ENCODE assay signal across 27 cellular contexts in genomic region chr6:40371621-40372020, GRCh38.
DNase-seq lines count a peak whose midpoint lies in the region; ATAC-seq and TF ChIP-seq lines count a peak whose summit lies in the region.
"Had no signal": no experiment of that assay in that cellular context is flagged by ENCODE, and none has a peak within 500 bp of the region (broad histone marks: within the 10 kb centered on the region; RNA-seq: fewer than 3 reads in every experiment).

No MANE protein-coding gene starts in this region.

- ATAC-seq in activated T-helper 17 cell treated with anti-CD3 and anti-CD28 coated beads, Interleukin-2, amount 50 U/mL, for 72 hours (replicated peaks) = peak; percentile 87
- peak; percentile 86 for ATAC-seq in esophagus mucosa
- ATAC-seq: GM23338, right lobe of liver, T-cell, WTC11 had no signal

- no peak for TF ChIP-seq POLR2A in tibial nerve (IDR thresholded peaks at IDR 0.05)

- no peak overlapping the region for H3K4me3 Mint-ChIP-seq in activated T-cell treated with anti-CD3 and anti-CD28 coated beads, Interleukin-2, amount 50 U/mL, for 24 hours
- H3K4me3 Mint-ChIP-seq in activated T-helper 17 cell treated with anti-CD3 and anti-CD28 coated beads, Interleukin-2, amount 50 U/mL, for 72 hours = peak overlapping the region; percentile 4
- H3K4me3 Mint-ChIP-seq: CD4-positive, alpha-beta T cell; GM23338; IgD-negative memory B cell; naive B cell; T-cell; WTC11 had no signal

- TF ChIP-seq CTCF in tibial nerve (IDR thresholded peaks at IDR 0.05) = no peak

- H3K27ac ChIP-seq in tibial nerve = no peak overlapping the region
- H3K27ac ChIP-seq: ascending aorta, prostate gland, right lobe of liver, RWPE1, tibial artery had no signal

- peaks cover 0 to 5% (median 2%) of the 10 kb centered on the region in 4 donors for H3K9me3 ChIP-seq in tibial nerve
- H3K9me3 ChIP-seq: ascending aorta, esophagus squamous epithelium, prostate gland, right lobe of liver, tibial artery had no signal

- no peaks in the 10 kb centered on the region for H3K27me3 ChIP-seq in tibial nerve
- H3K27me3 ChIP-seq: ascending aorta, esophagus squamous epithelium, right lobe of liver, tibial artery had no signal

- no peak overlapping the region for H3K4me3 ChIP-seq in tibial nerve
- H3K4me3 ChIP-seq: ascending aorta, esophagus squamous epithelium, GM23338, prostate gland, right lobe of liver, tibial artery had no signal

- TF ChIP-seq EP300 in tibial nerve (IDR thresholded peaks at IDR 0.05) = no peak

- no peak for DNase-seq in activated T-cell treated with anti-CD3 and anti-CD28 coated beads, Interleukin-2, amount 50 U/mL, for 24 hours
- DNase-seq in activated T-cell treated with anti-CD3 and anti-CD28 coated beads for 4 hours (no peak), HT1080 (ENCODE audit: low read depth) (peak; percentile 51), cortex of kidney (lab: John Stamatoyannopoulos, UW) (no peak), DMS53 (lab: John Stamatoyannopoulos, UW) (no peak), tibial nerve (ENCODE audit: low spot score in 2 of 2) (no peak)
- DNase-seq: activated T-cell treated with anti-CD3 and anti-CD28 coated beads, Interleukin-2, amount 50 U/mL, for 1 hour; CD4-positive, alpha-beta T cell; esophagus squamous epithelium; kidney glomerular epithelial cell; midbrain; naive B cell; NCI-H1694; NCI-H510A treated with DMSO at 0.1 percent for 48 hours; nucleus accumbens; right lobe of liver; stimulated activated CD8-positive, alpha-beta memory T cell treated with anti-CD3 and anti-CD28 coated beads, Interleukin-4, amount 100 ng/mL, for 48 hours; T-cell; tibial artery had no signal

- peaks cover 30% of the 10 kb centered on the region for H3K4me1 Mint-ChIP-seq in activated T-cell treated with anti-CD3 and anti-CD28 coated beads, Interleukin-2, amount 50 U/mL, for 24 hours (ENCODE audit: low read depth)
- no peaks in the 10 kb centered on the region for H3K4me1 Mint-ChIP-seq in activated T-helper 17 cell treated with anti-CD3 and anti-CD28 coated beads, Interleukin-2, amount 50 U/mL, for 72 hours
- H3K4me1 Mint-ChIP-seq: GM23338, IgD-negative memory B cell, naive B cell, WTC11 had no signal

- no peaks in the 10 kb centered on the region for H3K27me3 Mint-ChIP-seq in activated T-cell treated with anti-CD3 and anti-CD28 coated beads, Interleukin-2, amount 50 U/mL, for 24 hours
- H3K27me3 Mint-ChIP-seq in activated T-helper 17 cell treated with anti-CD3 and anti-CD28 coated beads, Interleukin-2, amount 50 U/mL, for 72 hours = no peaks in the 10 kb centered on the region
- H3K27me3 Mint-ChIP-seq: CD4-positive, alpha-beta T cell; IgD-negative memory B cell; naive B cell had no signal

- no peaks in the 10 kb centered on the region for H3K36me3 ChIP-seq in tibial nerve
- H3K36me3 ChIP-seq: ascending aorta, esophagus squamous epithelium, prostate gland, right lobe of liver, tibial artery had no signal

- H3K4me1 ChIP-seq in tibial nerve = no peaks in the 10 kb centered on the region
- H3K4me1 ChIP-seq: ascending aorta, prostate gland, right lobe of liver, tibial artery had no signal

- no peaks in the 10 kb centered on the region for H3K9me3 Mint-ChIP-seq in activated T-cell treated with anti-CD3 and anti-CD28 coated beads, Interleukin-2, amount 50 U/mL, for 24 hours
- peaks cover 3% of the 10 kb centered on the region for H3K9me3 Mint-ChIP-seq in activated T-helper 17 cell treated with anti-CD3 and anti-CD28 coated beads, Interleukin-2, amount 50 U/mL, for 72 hours
- H3K9me3 Mint-ChIP-seq: CD4-positive, alpha-beta T cell; GM23338 had no signal

- peak overlapping the region; percentile 67 for H3K27ac Mint-ChIP-seq in activated T-cell treated with anti-CD3 and anti-CD28 coated beads, Interleukin-2, amount 50 U/mL, for 24 hours
- no peak overlapping the region for H3K27ac Mint-ChIP-seq in activated T-helper 17 cell treated with anti-CD3 and anti-CD28 coated beads, Interleukin-2, amount 50 U/mL, for 72 hours
- H3K27ac Mint-ChIP-seq: CD4-positive, alpha-beta T cell; GM23338; IgD-negative memory B cell; naive B cell; T-cell; WTC11 had no signal

- 63 to 64% methylated on average over 2 of the region's 2 CpGs for WGBS in tibial nerve, 2 donors

- no peaks in the 10 kb centered on the region for H3K36me3 Mint-ChIP-seq in activated T-cell treated with anti-CD3 and anti-CD28 coated beads, Interleukin-2, amount 50 U/mL, for 24 hours (ENCODE audit: low read depth)
- no peaks in the 10 kb centered on the region for H3K36me3 Mint-ChIP-seq in activated T-helper 17 cell treated with anti-CD3 and anti-CD28 coated beads, Interleukin-2, amount 50 U/mL, for 72 hours (ENCODE audit: low read depth)
- H3K36me3 Mint-ChIP-seq: IgD-negative memory B cell, naive B cell, T-cell, WTC11 had no signal
